23 cellular contexts compared by ENCODE assay signal in the genomic region with DNA sequence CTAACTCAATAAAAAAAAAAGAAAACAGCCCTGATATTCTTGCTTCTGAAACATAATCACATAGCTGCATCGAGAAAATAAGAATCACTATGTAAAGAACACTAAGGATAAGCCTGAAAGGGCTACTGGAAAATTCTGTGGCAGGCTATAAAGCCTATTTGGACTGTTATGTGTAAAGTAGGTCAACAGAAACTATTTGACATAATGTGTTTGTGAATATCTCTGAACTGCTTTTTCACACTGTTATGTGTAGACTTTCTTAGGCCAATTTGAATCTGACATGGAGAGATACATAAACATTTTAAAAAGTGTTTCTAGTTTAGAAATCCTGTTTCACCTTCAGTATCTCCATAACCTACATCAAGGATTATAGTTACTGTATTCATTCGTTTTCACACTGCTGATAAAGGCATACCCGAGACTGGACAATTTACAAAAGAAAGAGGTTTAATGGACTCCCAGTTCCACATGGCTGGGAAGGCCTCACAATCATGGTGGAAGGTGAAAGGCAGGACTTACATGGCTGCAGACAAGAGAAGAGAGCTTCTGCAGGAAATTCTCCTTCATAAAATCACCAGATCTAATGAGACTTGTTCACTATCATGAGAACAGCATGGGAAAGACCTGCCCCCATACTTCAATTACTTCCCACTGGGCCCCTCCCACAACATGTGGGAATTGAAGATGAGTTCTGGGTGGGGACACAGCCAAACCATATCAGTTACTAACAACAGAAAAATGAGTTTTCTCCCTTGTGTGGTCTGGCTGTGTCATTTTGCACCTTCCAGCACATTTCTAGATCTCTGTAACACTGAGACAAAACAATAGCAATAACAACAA.
DNase-seq lines count a peak whose midpoint lies in the region; ATAC-seq, FAIRE-seq and TF ChIP-seq lines count a peak whose summit lies in the region.
"Had no signal": no experiment of that assay in that cellular context is flagged by ENCODE, and none has a peak within 500 bp of the region (broad histone marks: within the 10 kb centered on the region; RNA-seq: fewer than 3 reads in every experiment).

No MANE protein-coding gene starts in this region.

- H3K9me3 Mint-ChIP-seq in HFFc6: no peaks in the 10 kb centered on the region

- ATAC-seq in K562: peak; percentile 83
- ATAC-seq in pancreas: no peak
- ATAC-seq in GM21723 (IDR thresholded peaks at IDR 0.05; ENCODE audit: unreplicated experiment): no peak
- ATAC-seq: GM12878, HCT116, Right ventricle myocardium inferior had no signal

- H3K4me3 Mint-ChIP-seq in HFFc6: no peak overlapping the region
- H3K4me3 Mint-ChIP-seq: CD4-positive, alpha-beta memory T cell had no signal

- TSS peak; percentile 84 for BruUV-seq in K562 (replicated peaks; lab: Mats Ljungman, UMichigan)

- CTCF ChIA-PET in K562 (lab: Yijun Ruan, JAX; ENCODE audit: low intra/inter-chr PET ratio): no interaction called here

- H3K9me3 ChIP-seq in K562 (replicated peaks; ENCODE audit: control insufficient read depth, insufficient read depth, low read depth, low read length) (no peaks in the 10 kb centered on the region; the same call in 1 of the 2 replicates), pancreas (no peaks in the 10 kb centered on the region), osteoblast (ENCODE audit: low read depth, low read length) (no peaks in the 10 kb centered on the region)
- H3K9me3 ChIP-seq: BLaER1 treated with 17β-estradiol and CSF1 and Interleukin-3, amounts not matched to agents 10 nM and 100 nM; Caco-2 had no signal

- peak; percentile 54 for FAIRE-seq in K562 (lab: Jason Lieb, UNC)
- FAIRE-seq in pancreas (lab: Jason Lieb, UNC): no peak
- FAIRE-seq: GM12878 had no signal

- H4K20me1 ChIP-seq in K562 (replicated peaks; ENCODE audit: control insufficient read depth, insufficient read depth, low read length) (no peaks in the 10 kb centered on the region), osteoblast (ENCODE audit: insufficient read depth, low read length) (no peaks in the 10 kb centered on the region)
- H4K20me1 ChIP-seq: BLaER1 treated with 17β-estradiol and CSF1 and Interleukin-3, amounts not matched to agents 10 nM and 100 nM had no signal

- peak overlapping the region; percentile 87 for H3K27ac ChIP-seq in K562 (ENCODE audit: extremely low read depth, low read depth, low read length)
- no peak overlapping the region for H3K27ac ChIP-seq in pancreas
- no peak overlapping the region for H3K27ac ChIP-seq in osteoblast (ENCODE audit: low read depth, low read length)
- H3K27ac ChIP-seq: BLaER1 treated with 17β-estradiol and CSF1 and Interleukin-3, amounts not matched to agents 10 nM and 100 nM had no signal

- no peak overlapping the region for H3K27ac Mint-ChIP-seq in HFFc6
- H3K27ac Mint-ChIP-seq: CD4-positive, alpha-beta memory T cell had no signal

- TF ChIP-seq EP300 in K562 (IDR thresholded peaks at IDR 0.05; ENCODE audit: low read length): peak; percentile 59; the same call in 1 of the 2 replicates

- H3K4me1 Mint-ChIP-seq in HFFc6 (ENCODE audit: low read depth): no peaks in the 10 kb centered on the region; the same call in 1 of the 2 replicates
- H3K4me1 Mint-ChIP-seq: CD4-positive, alpha-beta memory T cell had no signal

- TF ChIP-seq POLR2A in K562 (conservative IDR thresholded peaks at IDR 0.05): peak; percentile 77

- POLR2A ChIA-PET in K562 (lab: Yijun Ruan, JAX): interaction anchor here (0.7 kb wide), 1 partner anchor 9 kb away, joined by 3 read pairs; no protein-coding TSS in a partner anchor

- no peaks in the 10 kb centered on the region for H3K36me3 ChIP-seq in K562 (ENCODE audit: control insufficient read depth, insufficient read depth, low read length)
- H3K36me3 ChIP-seq in pancreas: no peaks in the 10 kb centered on the region
- no peaks in the 10 kb centered on the region for H3K36me3 ChIP-seq in osteoblast (ENCODE audit: insufficient read depth, low read length)
- H3K36me3 ChIP-seq: BLaER1 treated with 17β-estradiol and CSF1 and Interleukin-3, amounts not matched to agents 10 nM and 100 nM had no signal

- DNase-seq in OCI-M1 (lab: John Stamatoyannopoulos, UW): peak; percentile 51
- DNase-seq in K562 (ENCODE audit: extremely low read depth in 1 of 4, low spot score in 3 of 4): peak; percentile 18 to 86 (median 24)
- peak; percentile 29 for DNase-seq in inferior parietal cortex (ENCODE audit: extremely low spot score)
- DNase-seq in pancreas: no peak
- no peak for DNase-seq in HFFc6
- no peak for DNase-seq in osteoblast (ENCODE audit: insufficient read length, low spot score, missing footprints)
- DNase-seq: ACHN; Caco-2; CD4-positive, alpha-beta memory T cell; DND-41; GOT3; IMR-90; NCI-H1417; NCI-H1694 treated with DMSO at 0.1 percent for 48 hours; NCI-H2081 treated with DMSO at 0.1 percent for 48 hours; NCI-H2171 treated with DMSO at 0.1 percent for 48 hours; NCI-H524 treated with DMSO at 0.1 percent for 48 hours; NCI-H82 had no signal

- TF ChIP-seq RAD21 in K562 (CRISPR knock-in tag; conservative IDR thresholded peaks at IDR 0.05 in 1 of 2, IDR thresholded peaks at IDR 0.05 in 1 of 2): no peak

- no peaks in the 10 kb centered on the region for H3K27me3 ChIP-seq in K562 (ENCODE audit: control insufficient read depth in 2 of 2, insufficient read depth in 2 of 2, low read length in 2 of 2)
- no peaks in the 10 kb centered on the region for H3K27me3 ChIP-seq in pancreas
- no peaks in the 10 kb centered on the region for H3K27me3 ChIP-seq in osteoblast (ENCODE audit: insufficient read depth, low read length)
- H3K27me3 ChIP-seq: BLaER1 treated with 17β-estradiol and CSF1 and Interleukin-3, amounts not matched to agents 10 nM and 100 nM had no signal

- in situ Hi-C loops in K562 (cut with MboI): no loop called here

- H3K9me1 ChIP-seq in K562 (ENCODE audit: control insufficient read depth, insufficient read depth, low read length): no peaks in the 10 kb centered on the region

- H3K27me3 Mint-ChIP-seq in HFFc6 (ENCODE audit: insufficient read depth): no peaks in the 10 kb centered on the region
- H3K27me3 Mint-ChIP-seq: CD4-positive, alpha-beta memory T cell had no signal

- H3K4me2 ChIP-seq in K562 (ENCODE audit: insufficient read depth, low read length): peak overlapping the region; percentile 69
- no peak overlapping the region for H3K4me2 ChIP-seq in osteoblast (ENCODE audit: insufficient read depth, low read length)
- H3K4me2 ChIP-seq: BLaER1 treated with 17β-estradiol and CSF1 and Interleukin-3, amounts not matched to agents 10 nM and 100 nM had no signal

- H3K4me1 ChIP-seq in K562 (replicated peaks in 1 of 2; ENCODE audit: control insufficient read depth in 2 of 2, insufficient read depth in 2 of 2, low read length in 2 of 2) (peaks cover 0 to 7% of the 10 kb centered on the region in 2 experiments; a peak in 2 of 5 replicates), pancreas (no peaks in the 10 kb centered on the region), osteoblast (ENCODE audit: insufficient read depth, low read length) (no peaks in the 10 kb centered on the region)
- H3K4me1 ChIP-seq: BLaER1 treated with 17β-estradiol and CSF1 and Interleukin-3, amounts not matched to agents 10 nM and 100 nM; Caco-2 had no signal

- peak overlapping the region; percentile 87 for H2AFZ ChIP-seq in K562 (ENCODE audit: low read depth, low read length)
- no peak overlapping the region for H2AFZ ChIP-seq in osteoblast (ENCODE audit: low read length)

- H3K36me3 Mint-ChIP-seq in HFFc6 (ENCODE audit: low read depth): no peaks in the 10 kb centered on the region
- H3K36me3 Mint-ChIP-seq: CD4-positive, alpha-beta memory T cell had no signal

- TF ChIP-seq CTCF in K562 (IDR thresholded peaks at IDR 0.05 in 2 of 3, conservative IDR thresholded peaks at IDR 0.05 in 1 of 3; ENCODE audit: insufficient read depth in 2 of 3, low read depth in 1 of 3, low read length in 3 of 3): no peak
- TF ChIP-seq CTCF in pancreas (IDR thresholded peaks at IDR 0.05): no peak
- no peak for TF ChIP-seq CTCF in HFFc6 (IDR thresholded peaks at IDR 0.05)
- TF ChIP-seq CTCF in osteoblast (IDR thresholded peaks at IDR 0.05; ENCODE audit: extremely low read depth, low read depth, low read length): no peak

- intact Hi-C loops in K562 (cut with micrococcal nuclease) (no loop called here), pancreas (cut with DNase I) (no loop called here)

- WGBS in K562 (ENCODE audit: insufficient coverage, low coverage, missing lambda C conversion rate): 0% methylated on average over 3 of the region's 3 CpGs
- WGBS in pancreas, 2 donors: 44 to 58% methylated on average over 3 of the region's 3 CpGs

- peak overlapping the region in 1 of 2 experiments; percentile 85; a peak in 2 of 4 replicates for H3K9ac ChIP-seq in K562 (ENCODE audit: insufficient read depth in 1 of 2, low read depth in 2 of 2, low read length in 2 of 2)
- H3K9ac ChIP-seq: BLaER1 treated with 17β-estradiol and CSF1 and Interleukin-3, amounts not matched to agents 10 nM and 100 nM had no signal

- peak overlapping the region; percentile 25 for H3K4me3 ChIP-seq in K562
- H3K4me3 ChIP-seq in pancreas: no peak overlapping the region
- no peak overlapping the region for H3K4me3 ChIP-seq in osteoblast (ENCODE audit: insufficient read depth, low read length)
- H3K4me3 ChIP-seq: BLaER1 treated with 17β-estradiol and CSF1 and Interleukin-3, amounts not matched to agents 10 nM and 100 nM; GM12878 had no signal

- peaks cover 15% of the 10 kb centered on the region; the same call in 2 of the 3 replicates for H3K79me2 ChIP-seq in K562 (ENCODE audit: control insufficient read depth, insufficient read depth, low read length)
- H3K79me2 ChIP-seq in osteoblast (ENCODE audit: insufficient read depth, low read length): no peaks in the 10 kb centered on the region

Comparison
In these comparisons a context has a peak if more than half of its experiments do, and no peak if none do; other contexts are left out.
1. DNase-seq: peak in OCI-M1 (single experiment), K562 (4 of 4) and inferior parietal cortex (single experiment); none in pancreas (0 of 6), HFFc6 (single experiment) and osteoblast (single experiment).